ENCODE assay signal across 13 cellular contexts in genomic region chr1:225818229-225818628, GRCh38. TPM values are rescaled to one million over a fixed set of nuclear protein-coding genes. Genes with fewer than 3 reads are reported as not detected.
DNase-seq lines count a peak whose midpoint lies in the region; TF ChIP-seq lines count a peak whose summit lies in the region.
"Had no signal": no experiment of that assay in that cellular context is flagged by ENCODE, and none has a peak within 500 bp of the region (broad histone marks: within the 10 kb centered on the region; RNA-seq: fewer than 3 reads in every experiment).

No MANE protein-coding gene starts in this region.

- intact Hi-C loops in testis (cut with DNase I; ENCODE audit: low total_unique reads): no loop called here

- H3K9ac ChIP-seq in KMS-11: no peak overlapping the region; the same call in 1 of the 2 replicates

- peak overlapping the region; percentile 53; the same call in 1 of the 2 replicates for H3K4me2 ChIP-seq in KMS-11

- H3K4me3 ChIP-seq in KMS-11 (IDR thresholded peaks at IDR 0.05; ENCODE audit: insufficient read depth, low read depth, low read length) (no peak overlapping the region), testis (no peak overlapping the region)

- no peaks in the 10 kb centered on the region for H3K9me3 Mint-ChIP-seq in chondrocyte (ENCODE audit: low read depth)
- H3K9me3 Mint-ChIP-seq: activated CD4-positive, alpha-beta memory T cell treated with anti-CD3 and anti-CD28 coated beads, Interleukin-2, amount 10 ng/mL, durations not matched to agents 7 days and 5 days; T-helper 1 cell treated with Interleukin-12 subunit alpha and Interleukin-12 subunit beta and Interleukin-4 antibody, amounts not matched to agents 30 μg/mL and 1 μg/mL, for 36 hours had no signal

- H3K36me3 ChIP-seq in KMS-11 (ENCODE audit: insufficient read depth): no peaks in the 10 kb centered on the region
- no peaks in the 10 kb centered on the region for H3K36me3 ChIP-seq in testis (ENCODE audit: low read depth, missing control alignments)
- H3K36me3 ChIP-seq: neutrophil had no signal

- peak overlapping the region; percentile 29; the same call in 1 of the 2 replicates for H3K27ac ChIP-seq in KMS-11
- peak overlapping the region; percentile 87 to 89 for H3K27ac ChIP-seq in testis
- H3K27ac ChIP-seq: neutrophil had no signal

- H2AFZ ChIP-seq in KMS-11 (ENCODE audit: low read depth): peak overlapping the region; percentile 18; the same call in 1 of the 2 replicates

- peaks cover 52% of the 10 kb centered on the region for H3K4me1 Mint-ChIP-seq in chondrocyte (ENCODE audit: low read depth)

- no peak overlapping the region for H3K4me3 Mint-ChIP-seq in chondrocyte (ENCODE audit: unreplicated experiment)
- H3K4me3 Mint-ChIP-seq: activated CD4-positive, alpha-beta memory T cell treated with anti-CD3 and anti-CD28 coated beads, Interleukin-2, amount 10 ng/mL, durations not matched to agents 7 days and 5 days; T-helper 1 cell treated with Interleukin-12 subunit alpha and Interleukin-12 subunit beta and Interleukin-4 antibody, amounts not matched to agents 30 μg/mL and 1 μg/mL, for 36 hours had no signal

- H3K27me3 ChIP-seq in KMS-11 (ENCODE audit: insufficient read depth, low read depth): no peaks in the 10 kb centered on the region
- H3K27me3 ChIP-seq in testis: no peaks in the 10 kb centered on the region
- H3K27me3 ChIP-seq: neutrophil had no signal

- peak overlapping the region; percentile 90 for H3K27ac Mint-ChIP-seq in chondrocyte (ENCODE audit: unreplicated experiment)
- H3K27ac Mint-ChIP-seq: activated CD4-positive, alpha-beta memory T cell treated with anti-CD3 and anti-CD28 coated beads, Interleukin-2, amount 10 ng/mL, durations not matched to agents 7 days and 5 days; T-helper 1 cell treated with Interleukin-12 subunit alpha and Interleukin-12 subunit beta and Interleukin-4 antibody, amounts not matched to agents 30 μg/mL and 1 μg/mL, for 36 hours had no signal

- no peaks in the 10 kb centered on the region for H3K27me3 Mint-ChIP-seq in chondrocyte (ENCODE audit: low read depth)

- no peaks in the 10 kb centered on the region for H3K9me3 ChIP-seq in testis
- H3K9me3 ChIP-seq: neutrophil had no signal

- no peaks in the 10 kb centered on the region for H4K20me1 ChIP-seq in KMS-11 (ENCODE audit: insufficient read depth)

- H3K4me1 ChIP-seq in KMS-11 (ENCODE audit: low read depth, poor library complexity, severe bottlenecking) (peaks cover 15% of the 10 kb centered on the region), testis (peaks cover 82% of the 10 kb centered on the region)

- H3K79me2 ChIP-seq in KMS-11 (ENCODE audit: insufficient read depth, low read depth): no peaks in the 10 kb centered on the region

- H3K36me3 Mint-ChIP-seq in chondrocyte (ENCODE audit: low read depth): peaks cover 2% of the 10 kb centered on the region

- TF ChIP-seq POLR2A in testis (IDR thresholded peaks at IDR 0.05): no peak

- WGBS in testis, 2 donors: 67 to 80% methylated on average over 7 of the region's 7 CpGs

- DNase-seq in chondrocyte (ENCODE audit: low spot score) (no peak), mesenteric fat pad (ENCODE audit: low spot score) (peak; percentile 37), testis (no peak), kidney glomerular epithelial cell (lab: John Stamatoyannopoulos, UW) (no peak), mucosa of gallbladder (ENCODE audit: low spot score) (no peak)
- DNase-seq in stimulated activated CD4-positive, alpha-beta T cell treated with anti-CD3 and anti-CD28 coated beads, Interleukin-4, amount 100 ng/mL, for 4 hours: no peak
- DNase-seq: activated CD4-positive, alpha-beta memory T cell treated with anti-CD3 and anti-CD28 coated beads, Interleukin-2, amount 10 ng/mL, durations not matched to agents 7 days and 5 days; NCI-H1105; NCI-H774; trophoblast cell had no signal

- TF ChIP-seq CTCF in KMS-11 (conservative IDR thresholded peaks at IDR 0.05; ENCODE audit: low read depth, low read length) (no peak), chondrocyte (IDR thresholded peaks at IDR 0.05) (no peak), testis (IDR thresholded peaks at IDR 0.05) (no peak)

RNA-seq across cellular contexts. Expression of gene EPHX1, which starts 8.3 kb away (rescaled TPM):
- total RNA-seq in chondrocyte (61.8 to 69.1 TPM (median 67.0 TPM) in 3 replicates), mesenteric fat pad (288 TPM), testis (100 to 1,000 TPM; 145 to 173 TPM), mucosa of gallbladder (231 TPM)
- 161 TPM for polyA plus RNA-seq in testis (ENCODE audit: insufficient read depth, low read depth, low replicate concordance)

RNA-seq across cellular contexts. Expression of gene SRP9, which starts 40.6 kb away (rescaled TPM):
- 190 to 207 TPM (median 200 TPM) in 3 replicates for total RNA-seq in chondrocyte
- total RNA-seq in mesenteric fat pad: 125 TPM
- total RNA-seq in testis: 100 to 1,000 TPM; 134 to 159 TPM
- 249 TPM for polyA plus RNA-seq in testis (ENCODE audit: insufficient read depth, low read depth, low replicate concordance)
- total RNA-seq in mucosa of gallbladder: 292 TPM
